8 cellular contexts compared by ENCODE assay signal in the genomic region with DNA sequence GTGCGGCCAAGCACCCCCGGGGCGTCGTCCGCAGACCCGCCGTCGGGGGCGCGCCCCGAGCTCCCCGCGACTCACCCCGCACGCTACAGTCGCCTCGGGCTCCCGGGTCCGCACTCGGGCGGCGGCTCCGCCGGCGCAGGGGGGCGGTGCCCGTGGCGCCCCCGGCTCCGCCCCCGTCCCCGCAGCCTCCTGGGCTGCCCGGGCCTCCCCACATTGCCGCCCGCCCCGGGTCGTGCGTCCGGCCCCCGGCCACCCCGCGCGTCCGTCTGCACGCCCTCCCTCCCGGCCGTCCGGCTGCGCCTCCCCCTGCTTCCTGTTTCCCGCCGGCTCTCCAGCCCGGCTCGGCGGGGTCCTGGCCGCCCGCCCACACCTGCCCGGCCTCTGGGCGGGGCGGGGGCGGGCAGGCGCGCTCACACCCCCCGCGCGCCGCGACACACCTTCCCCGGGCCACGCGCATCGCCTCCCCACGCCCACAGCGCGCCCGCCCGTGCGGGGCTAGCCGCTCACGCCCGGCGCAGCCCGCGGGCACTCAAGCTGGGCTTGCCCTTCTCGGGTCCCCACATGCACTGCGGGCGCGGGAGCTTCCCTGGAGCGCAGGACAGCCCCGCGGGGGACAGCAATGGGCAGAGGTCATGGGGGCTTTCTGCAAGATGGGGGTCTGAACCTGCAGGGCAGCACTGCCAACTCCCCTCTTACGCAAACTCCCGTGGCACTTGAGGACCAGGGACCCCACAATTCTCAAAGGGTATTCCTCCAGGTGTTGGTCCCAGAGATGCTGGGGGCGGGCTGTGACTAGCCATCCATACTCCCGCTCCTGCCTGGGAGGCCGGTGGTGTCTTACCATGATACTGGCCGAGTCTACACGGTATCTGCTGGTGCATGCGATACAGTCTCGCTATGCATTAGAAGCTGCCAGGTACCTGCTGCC. TPM values are rescaled to one million over a fixed set of nuclear protein-coding genes. Genes with fewer than 3 reads are reported as not detected.
DNase-seq lines count a peak whose midpoint lies in the region; ATAC-seq and TF ChIP-seq lines count a peak whose summit lies in the region.

A gene with protein sequence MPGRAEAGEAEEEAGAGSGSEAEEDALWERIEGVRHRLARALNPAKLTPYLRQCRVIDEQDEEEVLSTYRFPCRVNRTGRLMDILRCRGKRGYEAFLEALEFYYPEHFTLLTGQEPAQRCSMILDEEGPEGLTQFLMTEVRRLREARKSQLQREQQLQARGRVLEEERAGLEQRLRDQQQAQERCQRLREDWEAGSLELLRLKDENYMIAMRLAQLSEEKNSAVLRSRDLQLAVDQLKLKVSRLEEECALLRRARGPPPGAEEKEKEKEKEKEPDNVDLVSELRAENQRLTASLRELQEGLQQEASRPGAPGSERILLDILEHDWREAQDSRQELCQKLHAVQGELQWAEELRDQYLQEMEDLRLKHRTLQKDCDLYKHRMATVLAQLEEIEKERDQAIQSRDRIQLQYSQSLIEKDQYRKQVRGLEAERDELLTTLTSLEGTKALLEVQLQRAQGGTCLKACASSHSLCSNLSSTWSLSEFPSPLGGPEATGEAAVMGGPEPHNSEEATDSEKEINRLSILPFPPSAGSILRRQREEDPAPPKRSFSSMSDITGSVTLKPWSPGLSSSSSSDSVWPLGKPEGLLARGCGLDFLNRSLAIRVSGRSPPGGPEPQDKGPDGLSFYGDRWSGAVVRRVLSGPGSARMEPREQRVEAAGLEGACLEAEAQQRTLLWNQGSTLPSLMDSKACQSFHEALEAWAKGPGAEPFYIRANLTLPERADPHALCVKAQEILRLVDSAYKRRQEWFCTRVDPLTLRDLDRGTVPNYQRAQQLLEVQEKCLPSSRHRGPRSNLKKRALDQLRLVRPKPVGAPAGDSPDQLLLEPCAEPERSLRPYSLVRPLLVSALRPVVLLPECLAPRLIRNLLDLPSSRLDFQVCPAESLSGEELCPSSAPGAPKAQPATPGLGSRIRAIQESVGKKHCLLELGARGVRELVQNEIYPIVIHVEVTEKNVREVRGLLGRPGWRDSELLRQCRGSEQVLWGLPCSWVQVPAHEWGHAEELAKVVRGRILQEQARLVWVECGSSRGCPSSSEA (minus strand): TSS at position 148 of the 928 bp plus-strand sequence. CDS start 215 bp downstream, outside the sequence.

- TF ChIP-seq CTCF in LNCaP clone FGC (IDR thresholded peaks at IDR 0.05; ENCODE audit: control insufficient read depth, extremely low read depth, insufficient read depth) (no peak), brain (conservative IDR thresholded peaks at IDR 0.05) (no peak), kidney epithelial cell (IDR thresholded peaks at IDR 0.05; ENCODE audit: insufficient read depth, low read length, poor library complexity, severe bottlenecking) (no peak), stomach (IDR thresholded peaks at IDR 0.05) (no peak)

- peaks cover 7% of the 10 kb centered on the region for H3K4me1 ChIP-seq in CD4-positive, alpha-beta memory T cell (ENCODE audit: insufficient read depth, low read length)
- peaks cover 5 to 45% (median 33%) of the 10 kb centered on the region in 4 donors for H3K4me1 ChIP-seq in stomach

- CTCF ChIA-PET in CD4-positive, alpha-beta memory T cell (lab: Charles Lee; ENCODE audit: partially characterized antibody): no interaction called here

- intact Hi-C loops in CD4-positive, alpha-beta memory T cell (cut with micrococcal nuclease): no loop called here
- intact Hi-C loops in stomach (cut with DNase I; ENCODE audit: low total_unique reads): no loop called here

- no peak within 1 kb of the TSS for H3K27ac ChIP-seq in CD4-positive, alpha-beta memory T cell (ENCODE audit: low read depth, low read length)
- H3K27ac ChIP-seq in stomach: peak within 1 kb of the TSS; percentile 59 to 81 (median 73)

- POLR2A ChIA-PET in CD4-positive, alpha-beta memory T cell (lab: Charles Lee; ENCODE audit: partially characterized antibody): interaction anchor here (1.0 kb wide), 1 partner anchor 34 kb away, joined by 3 read pairs; no protein-coding TSS in a partner anchor

- WGBS in stomach, 5 donors: 3 to 22% (median 7%) methylated on average over 12 to 98 of the region's 99 CpGs

- H3K36me3 Mint-ChIP-seq in CD4-positive, alpha-beta memory T cell: no peaks in the 10 kb centered on the region
- no peaks in the 10 kb centered on the region for H3K36me3 Mint-ChIP-seq in brain

- H3K9me3 Mint-ChIP-seq in CD4-positive, alpha-beta memory T cell: no peaks in the 10 kb centered on the region
- peaks cover 0 to 9% (median 4%) of the 10 kb centered on the region in 5 experiments for H3K9me3 Mint-ChIP-seq in brain

- H3K27me3 Mint-ChIP-seq in CD4-positive, alpha-beta memory T cell: peaks cover 27 to 32% of the 10 kb centered on the region in 2 donors
- peaks cover 82% of the 10 kb centered on the region for H3K27me3 Mint-ChIP-seq in brain

- TF ChIP-seq EP300 in stomach (IDR thresholded peaks at IDR 0.05): no peak

- peaks cover 22% of the 10 kb centered on the region for H3K27me3 ChIP-seq in CD4-positive, alpha-beta memory T cell (ENCODE audit: insufficient read depth, low read length)
- H3K27me3 ChIP-seq in kidney epithelial cell (ENCODE audit: control insufficient read depth, insufficient read depth, low read length): no peaks in the 10 kb centered on the region
- H3K27me3 ChIP-seq in stomach: peaks cover 0 to 52% (median 7%) of the 10 kb centered on the region in 3 donors

- DNase-seq in CD4-positive, alpha-beta memory T cell: peak in 2 of 5 donors; percentile 17 to 23
- no peak for DNase-seq in LNCaP clone FGC (ENCODE audit: low read depth)
- DNase-seq in kidney epithelial cell (ENCODE audit: low read depth): no peak
- DNase-seq in stomach: peak; percentile 68

- H3K4me3 Mint-ChIP-seq in CD4-positive, alpha-beta memory T cell: peak within 1 kb of the TSS; percentile 74 to 85 (median 78)
- H3K4me3 Mint-ChIP-seq in brain: peak within 1 kb of the TSS; percentile 79 to 92 (median 79)

- peak within 1 kb of the TSS in 2 of 7 donors; percentile 50 to 60 for H3K27ac Mint-ChIP-seq in CD4-positive, alpha-beta memory T cell
- peak within 1 kb of the TSS; percentile 8 to 73 (median 38) for H3K27ac Mint-ChIP-seq in brain

- TF ChIP-seq POLR2A in stomach (IDR thresholded peaks at IDR 0.05): no peak

- no peak for ATAC-seq in GM21619 (IDR thresholded peaks at IDR 0.05; ENCODE audit: unreplicated experiment)
- no peak for ATAC-seq in HG02623 (IDR thresholded peaks at IDR 0.05; ENCODE audit: unreplicated experiment)
- ATAC-seq in GM19351 (IDR thresholded peaks at IDR 0.05; ENCODE audit: unreplicated experiment): no peak

- no peaks in the 10 kb centered on the region for H3K9me3 ChIP-seq in CD4-positive, alpha-beta memory T cell (ENCODE audit: control insufficient read depth in 1 of 2, low read length in 2 of 2)
- no peaks in the 10 kb centered on the region for H3K9me3 ChIP-seq in stomach

- peak within 1 kb of the TSS in 1 of 2 donors; percentile 32 for H3K4me3 ChIP-seq in CD4-positive, alpha-beta memory T cell (ENCODE audit: low read length in 2 of 2)
- H3K4me3 ChIP-seq in LNCaP clone FGC (ENCODE audit: low read depth, low read length) (peak within 1 kb of the TSS; percentile 58), kidney epithelial cell (ENCODE audit: low read depth, low read length) (peak within 1 kb of the TSS; percentile 88), stomach (peak within 1 kb of the TSS; percentile 56 to 82 (median 70))

- no peaks in the 10 kb centered on the region for H3K36me3 ChIP-seq in CD4-positive, alpha-beta memory T cell (ENCODE audit: insufficient read depth, low read length)
- H3K36me3 ChIP-seq in kidney epithelial cell (ENCODE audit: control insufficient read depth, insufficient read depth, low read length) (no peaks in the 10 kb centered on the region), stomach (peaks cover 0 to 16% (median 12%) of the 10 kb centered on the region in 4 donors)

- H3K4me1 Mint-ChIP-seq in CD4-positive, alpha-beta memory T cell: peaks cover 0 to 9% (median 5%) of the 10 kb centered on the region in 4 donors
- H3K4me1 Mint-ChIP-seq in brain: peaks cover 15% of the 10 kb centered on the region

RNA-seq across cellular contexts. Expression of the gene that starts here (rescaled TPM):
- total RNA-seq in CD4-positive, alpha-beta memory T cell: under 1 TPM; 0.42 to 0.61 TPM
- polyA plus RNA-seq in CD4-positive, alpha-beta memory T cell: not detected
- 3.7 TPM for polyA plus RNA-seq in brain (ENCODE audit: insufficient read depth, low read depth, low replicate concordance)
- 64.0 and 71.3 TPM in 2 replicates for total RNA-seq in kidney epithelial cell
- 100 to 1,000 TPM in 1 of 5 donors, 10 to 100 TPM in 2, 1 to 10 TPM in 2; 5.5 to 120 (median 28.4) TPM for total RNA-seq in stomach
- 10 to 100 TPM; 11.3 to 17.8 (median 13.6) TPM for polyA plus RNA-seq in stomach

Comparison
In these comparisons a context has a peak if more than half of its experiments do, and no peak if none do; other contexts are left out.
1. RNA of the gene that starts here (total RNA-seq): 64.0 to 71.3 TPM in kidney epithelial cell and 5.5 to 120 TPM in stomach; 0.42 to 0.61 TPM in CD4-positive, alpha-beta memory T cell; every median in the first group is over 4 times any median in the second.